In genomic region chr19:17334414-17335409, GRCh38 we compare ENCODE assay signal across 1 cellular context.
A peak's percentile ranks its signal among the peaks of the same experiment; 100 is the strongest.
TF ChIP-seq lines count a peak whose summit lies in the region.

Gene ANO8 (minus strand): TSS chr19:17334855. CDS start chr19:17334670, 185 bp downstream.

TF ChIP-seq in HepG2, 621 proteins besides CTCF, POLR2A, EP300 and RAD21 (continued from another document and continues in another):
- TF ChIP-seq ZGPAT (CRISPR knock-in tag; IDR thresholded peaks at IDR 0.05) (no peak), HOXA3 (CRISPR knock-in tag; IDR thresholded peaks at IDR 0.05) (peak; percentile 93), ZSCAN31 (CRISPR knock-in tag; IDR thresholded peaks at IDR 0.05; ENCODE audit: low read depth) (peak; percentile 84; the same call in 1 of the 2 replicates), ZNF839 (CRISPR knock-in tag; IDR thresholded peaks at IDR 0.05; ENCODE audit: borderline replicate concordance) (no peak), ZSCAN9 (CRISPR knock-in tag; IDR thresholded peaks at IDR 0.05; ENCODE audit: borderline replicate concordance) (peak; percentile 23; the same call in 1 of the 2 replicates), KDM4B (CRISPR knock-in tag; IDR thresholded peaks at IDR 0.05) (no peak), BATF2 (CRISPR knock-in tag; IDR thresholded peaks at IDR 0.05) (no peak), IRF2 (CRISPR knock-in tag; IDR thresholded peaks at IDR 0.05) (no peak), TCF12 (IDR thresholded peaks at IDR 0.05) (no peak), TCF12 (CRISPR knock-in tag; IDR thresholded peaks at IDR 0.05) (peak; percentile 90), ZNF281 (CRISPR knock-in tag; IDR thresholded peaks at IDR 0.05; ENCODE audit: borderline replicate concordance) (no peak), NFE2 (CRISPR knock-in tag; IDR thresholded peaks at IDR 0.05) (no peak), MAF1 (CRISPR knock-in tag; IDR thresholded peaks at IDR 0.05; ENCODE audit: borderline replicate concordance) (no peak), ZNF207 (IDR thresholded peaks at IDR 0.05; ENCODE audit: borderline replicate concordance) (no peak), ZBTB42 (CRISPR knock-in tag; IDR thresholded peaks at IDR 0.05) (no peak), SYNCRIP (IDR thresholded peaks at IDR 0.05; ENCODE audit: insufficient read depth, low read depth, low read length) (no peak), LRRFIP1 (CRISPR knock-in tag; conservative IDR thresholded peaks at IDR 0.05) (no peak), RFXANK (CRISPR knock-in tag; IDR thresholded peaks at IDR 0.05) (no peak), ZMYM4 (CRISPR knock-in tag; IDR thresholded peaks at IDR 0.05) (peak; percentile 69), ZBTB2 (CRISPR knock-in tag; IDR thresholded peaks at IDR 0.05; ENCODE audit: low read depth) (peak; percentile 60; the same call in 1 of the 2 replicates), FOXP4 (CRISPR knock-in tag; IDR thresholded peaks at IDR 0.05) (peak; percentile 23; the same call in 1 of the 2 replicates), PTBP1 (IDR thresholded peaks at IDR 0.05; ENCODE audit: low read depth, low read length, poor library complexity, severe bottlenecking) (peak; percentile 76), NFIC (IDR thresholded peaks at IDR 0.05; ENCODE audit: low read length) (no peak), CHD2 (IDR thresholded peaks at IDR 0.05; ENCODE audit: low read depth, low read length) (no peak), NCOA5 (CRISPR knock-in tag; IDR thresholded peaks at IDR 0.05) (no peak), ZBTB14 (CRISPR knock-in tag; IDR thresholded peaks at IDR 0.05) (peak; percentile 55), HBP1 (CRISPR knock-in tag; IDR thresholded peaks at IDR 0.05; ENCODE audit: low read depth) (no peak), ZNF251 (CRISPR knock-in tag; IDR thresholded peaks at IDR 0.05) (no peak), EEA1 (CRISPR knock-in tag; IDR thresholded peaks at IDR 0.05; ENCODE audit: borderline replicate concordance) (peak; percentile 64; the same call in 1 of the 2 replicates), SAP130 (CRISPR knock-in tag; IDR thresholded peaks at IDR 0.05; ENCODE audit: low read depth) (peak; percentile 83), MED8 (CRISPR knock-in tag; IDR thresholded peaks at IDR 0.05; ENCODE audit: insufficient replicate concordance) (no peak), ZNF280D (CRISPR knock-in tag; IDR thresholded peaks at IDR 0.05) (no peak), CSRNP1 (CRISPR knock-in tag; IDR thresholded peaks at IDR 0.05) (no peak)
